14 cellular contexts compared by ENCODE assay signal in the genomic region with DNA sequence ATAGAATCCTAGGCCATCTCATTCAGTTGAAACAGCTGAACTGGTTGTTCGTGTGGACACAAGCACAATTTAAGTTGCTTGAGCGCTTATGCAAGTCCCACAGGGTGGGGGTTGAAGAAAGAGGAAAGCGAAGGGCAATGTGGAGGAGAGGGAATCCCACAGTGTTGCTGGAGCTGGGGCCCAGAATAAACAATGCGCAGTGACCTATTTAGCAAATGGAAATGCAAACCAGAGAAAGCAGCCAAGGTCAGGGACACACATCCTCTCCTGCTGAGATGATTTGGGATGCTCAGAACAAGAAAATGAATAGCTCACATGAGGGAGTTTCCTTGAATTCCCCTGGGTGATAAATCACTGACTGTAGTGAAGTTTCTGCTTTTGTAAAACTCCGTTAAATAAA.
DNase-seq lines count a peak whose midpoint lies in the region; ATAC-seq and TF ChIP-seq lines count a peak whose summit lies in the region.
"Had no signal": no experiment of that assay in that cellular context is flagged by ENCODE, and none has a peak within 500 bp of the region (broad histone marks: within the 10 kb centered on the region; RNA-seq: fewer than 3 reads in every experiment).

No MANE protein-coding gene starts in this region.

- H3K9ac ChIP-seq in neural progenitor cell: no peak overlapping the region

- peaks cover 24% of the 10 kb centered on the region for H3K9me3 Mint-ChIP-seq in neural progenitor cell

- H3K4me2 ChIP-seq in neural progenitor cell: no peak overlapping the region

- peak overlapping the region; percentile 44 for H3K4me3 Mint-ChIP-seq in neural progenitor cell
- H3K4me3 Mint-ChIP-seq: CD14-positive monocyte; T-helper 2 cell treated with Interferon-gamma antibody and Interleukin-4, amounts not matched to agents 5 μg/mL and 100 μg/mL, for 36 hours had no signal

- H3K27me3 ChIP-seq in adrenal gland (no peaks in the 10 kb centered on the region), neural progenitor cell (no peaks in the 10 kb centered on the region)
- H3K27me3 ChIP-seq: body of pancreas had no signal

- intact Hi-C loops in adrenal gland (cut with DNase I): no loop called here

- TF ChIP-seq POLR2A in adrenal gland (IDR thresholded peaks at IDR 0.05): no peak

- DNase-seq in ELF-1 (ENCODE audit: low read depth, low spot score) (peak; percentile 20), adrenal gland (peak in 5 of 7 donors; percentile 12 to 55 (median 21)), globus pallidus (ENCODE audit: low spot score) (peak; percentile 49), neural progenitor cell (ENCODE audit: low spot score) (peak; percentile 5)
- no peak for DNase-seq in stimulated activated CD4-positive, alpha-beta T cell treated with anti-CD3 and anti-CD28 coated beads, Interleukin-1b, Interleukin-23, amount 100 ng/mL, for 48 hours
- no peak for DNase-seq in activated CD4-positive, alpha-beta T cell treated with anti-CD3 and anti-CD28 coated beads, Interleukin-2, amount 50 U/mL, for 48 hours
- DNase-seq: mammary epithelial cell, NCI-H187 treated with DMSO at 0.1 percent for 48 hours had no signal

- TF ChIP-seq CTCF in adrenal gland (IDR thresholded peaks at IDR 0.05): no peak
- TF ChIP-seq CTCF in neural progenitor cell (IDR thresholded peaks at IDR 0.05): no peak

- no peak overlapping the region for H2AFZ ChIP-seq in neural progenitor cell (replicated peaks)

- no peaks in the 10 kb centered on the region for H3K79me2 ChIP-seq in neural progenitor cell (ENCODE audit: low read depth)

- no peak overlapping the region for H3K4me3 ChIP-seq in adrenal gland
- H3K4me3 ChIP-seq in neural progenitor cell: no peak overlapping the region
- H3K4me3 ChIP-seq: body of pancreas had no signal

- H3K9me3 ChIP-seq in adrenal gland (replicated peaks in 1 of 3): no peaks in the 10 kb centered on the region
- H3K9me3 ChIP-seq in neural progenitor cell (ENCODE audit: low read depth): no peaks in the 10 kb centered on the region
- H3K9me3 ChIP-seq: body of pancreas had no signal

- no peaks in the 10 kb centered on the region for H3K4me1 ChIP-seq in adrenal gland (replicated peaks in 1 of 2)
- H3K4me1 ChIP-seq in neural progenitor cell: no peaks in the 10 kb centered on the region
- H3K4me1 ChIP-seq: body of pancreas had no signal

- H4K20me1 ChIP-seq in neural progenitor cell (ENCODE audit: low read depth): no peaks in the 10 kb centered on the region

- no peak for ATAC-seq in GM19351 (IDR thresholded peaks at IDR 0.05; ENCODE audit: unreplicated experiment)
- ATAC-seq in HG02970 (IDR thresholded peaks at IDR 0.05; ENCODE audit: low FRiP score, unreplicated experiment): no peak
- ATAC-seq: body of pancreas, Panc1 had no signal

- peaks cover 3% of the 10 kb centered on the region for H3K27me3 Mint-ChIP-seq in neural progenitor cell (ENCODE audit: insufficient read depth, low read depth)

- H3K27ac Mint-ChIP-seq in neural progenitor cell: peak overlapping the region; percentile 57
- H3K27ac Mint-ChIP-seq: CD14-positive monocyte; T-helper 2 cell treated with Interferon-gamma antibody and Interleukin-4, amounts not matched to agents 5 μg/mL and 100 μg/mL, for 36 hours had no signal

- H3K27ac ChIP-seq in adrenal gland (no peak overlapping the region), neural progenitor cell (no peak overlapping the region)
- H3K27ac ChIP-seq: body of pancreas had no signal

- H3K36me3 ChIP-seq in adrenal gland (replicated peaks in 1 of 2) (no peaks in the 10 kb centered on the region), neural progenitor cell (no peaks in the 10 kb centered on the region)

- peaks cover 9% of the 10 kb centered on the region for H3K36me3 Mint-ChIP-seq in neural progenitor cell
- H3K36me3 Mint-ChIP-seq: CD14-positive monocyte had no signal

- H3F3A ChIP-seq in neural progenitor cell (ENCODE audit: low read depth): no peaks in the 10 kb centered on the region

- peaks cover 33% of the 10 kb centered on the region for H3K4me1 Mint-ChIP-seq in neural progenitor cell
- H3K4me1 Mint-ChIP-seq: CD14-positive monocyte had no signal

- 15 to 19% (median 18%) methylated on average over 5 of the region's 5 CpGs for WGBS in adrenal gland, 4 donors

Comparison
In these comparisons a context has a peak if more than half of its experiments do, and no peak if none do; other contexts are left out.
1. DNase-seq: peak in ELF-1 (single experiment), adrenal gland (5 of 7), globus pallidus (single experiment) and neural progenitor cell (single experiment); none in stimulated activated CD4-positive, alpha-beta T cell treated with anti-CD3 and anti-CD28 coated beads, Interleukin-1b, Interleukin-23, amount 100 ng/mL, for 48 hours (single experiment) and activated CD4-positive, alpha-beta T cell treated with anti-CD3 and anti-CD28 coated beads, Interleukin-2, amount 50 U/mL, for 48 hours (0 of 2).